Comparison of ENCODE assay signal across 1 cellular context in genomic region chr1:87542697-87543096, GRCh38.
TF ChIP-seq lines count a peak whose summit lies in the region.

No MANE protein-coding gene starts in this region.

TF ChIP-seq in K562, 482 proteins besides CTCF, POLR2A, EP300 and RAD21 (continued from another document):
- TF ChIP-seq CHD7 (IDR thresholded peaks at IDR 0.05; ENCODE audit: low read depth, low read length) (no peak), ZNF324 (CRISPR knock-in tag; IDR thresholded peaks at IDR 0.05) (peak; percentile 94), RBM34 (IDR thresholded peaks at IDR 0.05; ENCODE audit: borderline replicate concordance, insufficient read depth, low read length) (no peak)
